Comparison of ENCODE assay signal across 8 cellular contexts in genomic region chr17:75087558-75088453, GRCh38. TPM values are rescaled to one million over a fixed set of nuclear protein-coding genes. Genes with fewer than 3 reads are reported as not detected.
A peak's percentile ranks its signal among the peaks of the same experiment; 100 is the strongest.
DNase-seq lines count a peak whose midpoint lies in the region; ATAC-seq, FAIRE-seq and TF ChIP-seq lines count a peak whose summit lies in the region.

Gene SLC16A5 (plus strand): TSS chr17:75087954. CDS start chr17:75093637, 5,683 bp downstream.

- H3K79me2 ChIP-seq in endothelial cell of umbilical vein (ENCODE audit: control insufficient read depth, insufficient read depth, low read length) (no peaks in the 10 kb centered on the region), mesendoderm (ENCODE audit: control insufficient read depth, insufficient read depth, low read length) (peaks cover 20% of the 10 kb centered on the region)

- H3K9me3 ChIP-seq in endothelial cell of umbilical vein (replicated peaks; ENCODE audit: control insufficient read depth, insufficient read depth, low read length) (no peaks in the 10 kb centered on the region), tibial nerve (no peaks in the 10 kb centered on the region)

- peak within 1 kb of the TSS; percentile 50 for H4K5ac ChIP-seq in mesendoderm (ENCODE audit: low read length)

- POLR2A ChIA-PET in endothelial cell of umbilical vein (lab: Charles Lee) = interaction anchor here (0.6 to 1.1 kb wide), 5 partner anchors 9 to 1473 kb away, joined by 3 to 9 read pairs (median 5); no protein-coding TSS in a partner anchor

- H3K4me2 ChIP-seq in endothelial cell of umbilical vein (ENCODE audit: insufficient read depth, low read length) = peak within 1 kb of the TSS; percentile 33
- H3K4me2 ChIP-seq in mesendoderm (ENCODE audit: low read length) = peak within 1 kb of the TSS; percentile 64

- dilution Hi-C loops in endothelial cell of umbilical vein (cut with MboI; ENCODE audit: extremely low pct_ligation_motif_present, low sequenced_read_pairs) = no loop called here

- no peaks in the 10 kb centered on the region for H4K20me1 ChIP-seq in endothelial cell of umbilical vein (replicated peaks; ENCODE audit: control insufficient read depth, extremely low read depth, insufficient read depth, low read length)

- CTCF ChIA-PET in endothelial cell of umbilical vein (lab: Charles Lee) = interaction anchor here (1.1 to 4.1 kb wide), 9 partner anchors 10 to 126 kb away, joined by 3 to 35 read pairs (median 8); no protein-coding TSS in a partner anchor

- H3K79me1 ChIP-seq in mesendoderm (ENCODE audit: low read length) = peaks cover 17% of the 10 kb centered on the region

- peak within 1 kb of the TSS; percentile 99 for H3K18ac ChIP-seq in mesendoderm (ENCODE audit: low read length)

- WGBS in mesendoderm (ENCODE audit: extremely low coverage, insufficient coverage, low lambda C conversion rate) = no CpG with 5 or more reads among the region's 69 CpGs
- 10 to 12% methylated on average over 22 to 34 of the region's 69 CpGs for WGBS in tibial nerve, 2 donors

- peak within 1 kb of the TSS; percentile 72 for H3K23ac ChIP-seq in mesendoderm (ENCODE audit: low read length)

- BruUV-seq in endothelial cell of umbilical vein (replicated peaks; lab: Mats Ljungman, UMichigan) = TSS peak; percentile 64

- TF ChIP-seq EP300 in tibial nerve (IDR thresholded peaks at IDR 0.05) = peak in 1 of 2 donors; percentile 73

- H3K4me1 ChIP-seq in endothelial cell of umbilical vein (ENCODE audit: control insufficient read depth, extremely low read depth, insufficient read depth, low read length) (peaks cover 42% of the 10 kb centered on the region), mesendoderm (ENCODE audit: control insufficient read depth, low read depth, low read length) (peaks cover 25% of the 10 kb centered on the region), tibial nerve (peaks cover 0 to 63% (median 33%) of the 10 kb centered on the region in 4 donors)

- H2BK15ac ChIP-seq in mesendoderm (replicated peaks; ENCODE audit: low read depth) = peak within 1 kb of the TSS; percentile 10

- H3K36me3 ChIP-seq in endothelial cell of umbilical vein (ENCODE audit: control insufficient read depth in 2 of 2, extremely low read depth in 1 of 2, insufficient read depth in 2 of 2, low read length in 2 of 2) (no peaks in the 10 kb centered on the region), mesendoderm (ENCODE audit: control insufficient read depth, insufficient read depth, low read length) (no peaks in the 10 kb centered on the region), tibial nerve (no peaks in the 10 kb centered on the region)

- no peak for ATAC-seq in HG03439 (IDR thresholded peaks at IDR 0.05; ENCODE audit: unreplicated experiment)

- DNase-seq in activated gamma-delta T cell treated with Interleukin-2 at 50 U/mL for 16 hours = peak; percentile 47
- DNase-seq in activated gamma-delta T cell (lab: John Stamatoyannopoulos, UW) = no peak
- peak; percentile 91 to 93 for DNase-seq in Kasumi-1 (lab: John Stamatoyannopoulos, UW)
- DNase-seq in activated CD8-positive, alpha-beta memory T cell treated with anti-CD3 and anti-CD28 coated beads for 24 hours = peak; percentile 82
- DNase-seq in endothelial cell of umbilical vein (ENCODE audit: low read depth, low spot score) = peak; percentile 81
- peak; percentile 98 for DNase-seq in mesendoderm
- peak; percentile 62 to 65 for DNase-seq in tibial nerve (ENCODE audit: low spot score in 2 of 2)

- H2AK5ac ChIP-seq in mesendoderm (ENCODE audit: low read length) = peak within 1 kb of the TSS; percentile 96

- H3K9me1 ChIP-seq in endothelial cell of umbilical vein (replicated peaks; ENCODE audit: control insufficient read depth, extremely low read depth, insufficient read depth, low read length) = no peaks in the 10 kb centered on the region

- peak within 1 kb of the TSS; percentile 88 for H3K56ac ChIP-seq in mesendoderm (ENCODE audit: low read length)

- intact Hi-C loops in endothelial cell of umbilical vein (cut with micrococcal nuclease) = loop anchor here (1.0 to 2.0 kb wide), 5 partner anchors 8 to 53 kb away; partner anchors contain the start of gene ATP5PD

- H3K4ac ChIP-seq in mesendoderm (ENCODE audit: low read depth, low read length) = peak within 1 kb of the TSS; percentile 98

- TF ChIP-seq POLR2A in endothelial cell of umbilical vein (IDR thresholded peaks at IDR 0.05; ENCODE audit: low read depth, low read length) (peak; percentile 74), tibial nerve (IDR thresholded peaks at IDR 0.05) (peak; percentile 8 to 20)

- TF ChIP-seq CTCF in endothelial cell of umbilical vein (IDR thresholded peaks at IDR 0.05; ENCODE audit: extremely low read depth in 1 of 2, insufficient read depth in 1 of 2, low read depth in 1 of 2, low read length in 2 of 2) (no peak), tibial nerve (IDR thresholded peaks at IDR 0.05) (no peak)

- peak within 1 kb of the TSS; percentile 86 for H3K9ac ChIP-seq in endothelial cell of umbilical vein (replicated peaks; ENCODE audit: extremely low read depth, insufficient read depth, low read length)
- peak within 1 kb of the TSS; percentile 88 for H3K9ac ChIP-seq in mesendoderm (ENCODE audit: low read length)

- H2BK120ac ChIP-seq in mesendoderm (ENCODE audit: low read depth, low read length) = peak within 1 kb of the TSS; percentile 90

- H3K27ac ChIP-seq in endothelial cell of umbilical vein (ENCODE audit: insufficient read depth, low read depth, low read length) = peak within 1 kb of the TSS; percentile 88
- peak within 1 kb of the TSS; percentile 99 for H3K27ac ChIP-seq in mesendoderm (ENCODE audit: low read depth, low read length)
- peak within 1 kb of the TSS; percentile 39 to 89 (median 84) for H3K27ac ChIP-seq in tibial nerve

- H2BK5ac ChIP-seq in mesendoderm (ENCODE audit: low read length) = peak within 1 kb of the TSS; percentile 96

- FAIRE-seq in endothelial cell of umbilical vein (lab: Jason Lieb, UNC) = peak; percentile 97

- H3K27me3 ChIP-seq in endothelial cell of umbilical vein (ENCODE audit: control insufficient read depth in 2 of 2, insufficient read depth in 2 of 2, low read length in 2 of 2) (no peaks in the 10 kb centered on the region), mesendoderm (ENCODE audit: insufficient read depth, low read length, poor library complexity) (no peaks in the 10 kb centered on the region), tibial nerve (no peaks in the 10 kb centered on the region)

- peak within 1 kb of the TSS; percentile 88 for H4K8ac ChIP-seq in mesendoderm (ENCODE audit: low read depth, low read length)

- H2AFZ ChIP-seq in endothelial cell of umbilical vein (ENCODE audit: low read depth, low read length) = peak within 1 kb of the TSS; percentile 61

- H3K4me3 ChIP-seq in endothelial cell of umbilical vein (replicated peaks in 1 of 3; ENCODE audit: insufficient read depth in 1 of 3, low read depth in 1 of 3, low read length in 3 of 3) = peak within 1 kb of the TSS; percentile 23 to 52 (median 46)
- H3K4me3 ChIP-seq in mesendoderm (ENCODE audit: low read length) = peak within 1 kb of the TSS; percentile 66
- H3K4me3 ChIP-seq in tibial nerve = peak within 1 kb of the TSS; percentile 41 to 66 (median 52)

TF ChIP-seq in endothelial cell of umbilical vein, 7 proteins besides CTCF, POLR2A, EP300 and RAD21:
- TF ChIP-seq EZH2 (IDR thresholded peaks at IDR 0.05; ENCODE audit: borderline replicate concordance, low read depth, low read length, severe bottlenecking) (no peak), POLR2AphosphoS5 (IDR thresholded peaks at IDR 0.05; ENCODE audit: insufficient read depth, low read depth, low read length) (peak; percentile 96), GATA2 (IDR thresholded peaks at IDR 0.05; ENCODE audit: insufficient read depth, insufficient read length, low read depth, low read length) (peak; percentile 12)

RNA-seq across cellular contexts. Expression of gene SLC16A5, which starts in this region (rescaled TPM):
- total RNA-seq in endothelial cell of umbilical vein = 16.4 and 17.4 TPM in 2 replicates
- polyA plus RNA-seq in endothelial cell of umbilical vein = 23.3 and 31.9 TPM in 2 replicates
- 12.6 and 16.4 TPM in 2 replicates for polyA plus RNA-seq in endothelial cell of umbilical vein (2011; cell fraction: cytosol; rRNA removed)
- 32.6 and 39.1 TPM in 2 replicates for polyA plus RNA-seq in endothelial cell of umbilical vein (2011; cell fraction: nucleus; rRNA removed)
- polyA plus RNA-seq in endothelial cell of umbilical vein (2012) = 8.7 and 13.9 TPM in 2 replicates
- 19.2 and 22.6 TPM in 2 replicates for polyA minus RNA-seq in endothelial cell of umbilical vein
- 22.5 TPM for polyA minus RNA-seq in endothelial cell of umbilical vein (2011; cell fraction: cytosol; rRNA and poly(A)+ RNA removed)
- 10.1 and 15.0 TPM in 2 replicates for polyA minus RNA-seq in endothelial cell of umbilical vein (2011; cell fraction: nucleus; rRNA and poly(A)+ RNA removed)
- polyA plus RNA-seq in mesendoderm (2013, experiment 1 of 2) = 14.5 TPM
- 13.3 TPM for polyA plus RNA-seq in mesendoderm (2013, experiment 2 of 2)
- 10 to 100 TPM in 1 of 4 donors, 1 to 10 TPM in 3; 4.6 to 27.9 (median 7.7) TPM for total RNA-seq in tibial nerve
